10 cellular contexts compared by ENCODE assay signal in genomic region chr14:100066984-100067383, GRCh38. TPM values are rescaled to one million over a fixed set of nuclear protein-coding genes. Genes with fewer than 3 reads are reported as not detected.
DNase-seq lines count a peak whose midpoint lies in the region; ATAC-seq, FAIRE-seq and TF ChIP-seq lines count a peak whose summit lies in the region.
"Had no signal": no experiment of that assay in that cellular context is flagged by ENCODE, and none has a peak within 500 bp of the region (broad histone marks: within the 10 kb centered on the region; RNA-seq: fewer than 3 reads in every experiment).

No MANE protein-coding gene starts in this region.

- H3K4me1 ChIP-seq in foreskin keratinocyte, result peaks cover 8% of the 10 kb centered on the region
- H3K4me1 ChIP-seq in thyroid gland, result no peaks in the 10 kb centered on the region

- no peaks in the 10 kb centered on the region for H3K36me3 ChIP-seq in thyroid gland

- peak overlapping the region; percentile 95 for H3K4me3 Mint-ChIP-seq in CD4-positive, alpha-beta T cell
- peak overlapping the region; percentile 97 for H3K4me3 Mint-ChIP-seq in natural killer cell treated with Interleukin-12 subunit alpha and Interleukin-12 subunit beta and Interleukin-15 and Interleukin-18, amount 100 ng/mL, for 72 hours

- no peak for DNase-seq in CD4-positive, alpha-beta T cell
- no peak for DNase-seq in GM19239 (ENCODE audit: insufficient read length, low spot score)
- DNase-seq in activated T-cell treated with anti-CD3 and anti-CD28 coated beads, Interleukin-2, amount 50 U/mL, for 48 hours, result peak; percentile 68
- no peak for DNase-seq in natural killer cell treated with Interleukin-12 subunit alpha and Interleukin-12 subunit beta and Interleukin-15 and Interleukin-18, amount 100 ng/mL, for 72 hours (ENCODE audit: low spot score)
- DNase-seq in foreskin keratinocyte, result no peak
- DNase-seq in thyroid gland, result no peak
- DNase-seq in NCI-H1436 treated with DMSO at 0.1 percent for 48 hours (lab: John Stamatoyannopoulos, UW), result no peak

- CTCF ChIA-PET in CD4-positive, alpha-beta T cell (lab: Charles Lee), result interaction anchor here (1.3 to 31.7 kb wide), 5 partner anchors 8 to 126 kb away, joined by 3 to 1090 read pairs (median 8); no protein-coding TSS in a partner anchor

- H3K36me3 Mint-ChIP-seq in CD4-positive, alpha-beta T cell (ENCODE audit: low read depth), result peaks cover 66% of the 10 kb centered on the region
- H3K36me3 Mint-ChIP-seq in natural killer cell treated with Interleukin-12 subunit alpha and Interleukin-12 subunit beta and Interleukin-15 and Interleukin-18, amount 100 ng/mL, for 72 hours, result no peaks in the 10 kb centered on the region

- ATAC-seq in CD4-positive, alpha-beta T cell (ENCODE audit: poor library complexity), result no peak
- no peak for ATAC-seq in natural killer cell treated with Interleukin-12 subunit alpha and Interleukin-12 subunit beta and Interleukin-15 and Interleukin-18, amount 100 ng/mL, for 72 hours
- no peak for ATAC-seq in foreskin keratinocyte
- ATAC-seq in GM19035 (IDR thresholded peaks at IDR 0.05; ENCODE audit: unreplicated experiment), result no peak

- intact Hi-C loops in CD4-positive, alpha-beta T cell (cut with DNase I, micrococcal nuclease), result loop anchor here (5.0 kb wide), 3 partner anchors 170 to 805 kb away; partner anchors contain the start of gene YY1 (in 1 of the 2)
- intact Hi-C loops in thyroid gland (cut with DNase I), result no loop called here

- no peak for TF ChIP-seq CTCF in CD4-positive, alpha-beta T cell (IDR thresholded peaks at IDR 0.05)
- TF ChIP-seq CTCF in foreskin keratinocyte (conservative IDR thresholded peaks at IDR 0.05) (no peak), thyroid gland (IDR thresholded peaks at IDR 0.05) (no peak)

- POLR2A ChIA-PET in CD4-positive, alpha-beta T cell (lab: Charles Lee), result interaction anchor here (0.8 to 49.3 kb wide), 8 partner anchors 5 to 586 kb away, joined by 3 to 1638 read pairs (median 20); partner anchors contain the start of genes CCNK, EVL and SETD3

- H3K27ac ChIP-seq in CD4-positive, alpha-beta T cell (ENCODE audit: low read depth, low read length), result peak overlapping the region; percentile 96
- H3K27ac ChIP-seq in foreskin keratinocyte (no peak overlapping the region), thyroid gland (no peak overlapping the region)
- H3K27ac ChIP-seq: KMS-11 had no signal

- peak; percentile 89 for FAIRE-seq in GM19239 (lab: Jason Lieb, UNC)
- FAIRE-seq: endothelial cell of umbilical vein had no signal

- no peaks in the 10 kb centered on the region for H3K27me3 ChIP-seq in CD4-positive, alpha-beta T cell (ENCODE audit: control insufficient read depth, insufficient read depth, low read length)
- H3K27me3 ChIP-seq in foreskin keratinocyte, result no peaks in the 10 kb centered on the region
- H3K27me3 ChIP-seq in thyroid gland, result no peaks in the 10 kb centered on the region

- peak overlapping the region; percentile 98 for H3K27ac Mint-ChIP-seq in CD4-positive, alpha-beta T cell
- H3K27ac Mint-ChIP-seq in natural killer cell treated with Interleukin-12 subunit alpha and Interleukin-12 subunit beta and Interleukin-15 and Interleukin-18, amount 100 ng/mL, for 72 hours, result peak overlapping the region; percentile 93 to 99

- WGBS in thyroid gland, 2 donors, result 82 to 85% methylated on average over 10 of the region's 10 CpGs

- no peaks in the 10 kb centered on the region for H3K27me3 Mint-ChIP-seq in CD4-positive, alpha-beta T cell
- no peaks in the 10 kb centered on the region for H3K27me3 Mint-ChIP-seq in natural killer cell treated with Interleukin-12 subunit alpha and Interleukin-12 subunit beta and Interleukin-15 and Interleukin-18, amount 100 ng/mL, for 72 hours

- peaks cover 87% of the 10 kb centered on the region for H3K4me1 Mint-ChIP-seq in CD4-positive, alpha-beta T cell (ENCODE audit: low read depth)
- peaks cover 79 to 91% of the 10 kb centered on the region in 2 donors for H3K4me1 Mint-ChIP-seq in natural killer cell treated with Interleukin-12 subunit alpha and Interleukin-12 subunit beta and Interleukin-15 and Interleukin-18, amount 100 ng/mL, for 72 hours (ENCODE audit: low read depth in 2 of 2)

- no peak overlapping the region for H3K4me3 ChIP-seq in thyroid gland (replicated peaks in 1 of 3)

- H3K9me3 ChIP-seq in CD4-positive, alpha-beta T cell (ENCODE audit: control insufficient read depth, low read length), result no peaks in the 10 kb centered on the region
- no peaks in the 10 kb centered on the region for H3K9me3 ChIP-seq in thyroid gland

- H3K9me3 Mint-ChIP-seq in CD4-positive, alpha-beta T cell, result no peaks in the 10 kb centered on the region
- no peaks in the 10 kb centered on the region for H3K9me3 Mint-ChIP-seq in natural killer cell treated with Interleukin-12 subunit alpha and Interleukin-12 subunit beta and Interleukin-15 and Interleukin-18, amount 100 ng/mL, for 72 hours

- TF ChIP-seq POLR2A in thyroid gland (IDR thresholded peaks at IDR 0.05), result no peak

RNA-seq across cellular contexts. Expression of gene EVL, which starts 1.8 kb away (rescaled TPM):
- total RNA-seq in CD4-positive, alpha-beta T cell, result 100 to 1,000 TPM; 660 to 678 TPM
- total RNA-seq in natural killer cell treated with Interleukin-12 subunit alpha and Interleukin-12 subunit beta and Interleukin-15 and Interleukin-18, amount 100 ng/mL, for 72 hours, result 100 to 1,000 TPM; 109 to 232 TPM
- 16.9 and 17.0 TPM in 2 replicates for total RNA-seq in foreskin keratinocyte
- polyA plus RNA-seq in foreskin keratinocyte, result 16.8 and 20.6 TPM in 2 replicates
- total RNA-seq in thyroid gland, result 10 to 100 TPM; 24.2 to 40.1 (median 29.8) TPM

Comparison
In these comparisons a context has a peak if more than half of its experiments do, and no peak if none do; other contexts are left out.
1. DNase-seq: peak in activated T-cell treated with anti-CD3 and anti-CD28 coated beads, Interleukin-2, amount 50 U/mL, for 48 hours (2 of 2); none in CD4-positive, alpha-beta T cell (0 of 10), GM19239 (single experiment), natural killer cell treated with Interleukin-12 subunit alpha and Interleukin-12 subunit beta and Interleukin-15 and Interleukin-18, amount 100 ng/mL, for 72 hours (single experiment), foreskin keratinocyte (0 of 2), thyroid gland (0 of 2) and NCI-H1436 treated with DMSO at 0.1 percent for 48 hours (single experiment).